Comparison of ENCODE assay signal across 22 cellular contexts in the genomic region with DNA sequence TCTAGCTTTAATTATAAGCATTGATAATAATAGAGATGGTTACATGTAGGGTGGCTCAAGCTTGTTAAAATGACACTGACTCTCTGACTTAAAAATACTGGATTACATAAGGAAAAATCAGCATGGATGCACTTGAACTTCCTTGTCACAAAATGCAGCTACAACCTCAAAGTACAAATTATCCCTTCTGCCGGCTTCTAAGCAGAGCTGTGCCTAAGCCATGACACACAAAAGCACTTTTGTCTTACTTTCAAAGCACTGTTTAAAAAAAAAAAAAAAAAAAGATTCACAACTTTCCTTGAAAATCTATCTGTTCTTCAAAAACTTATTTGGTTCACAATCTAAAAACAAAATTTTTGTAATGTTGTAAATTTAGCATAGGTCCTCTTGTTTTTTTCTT.
"Had no signal": no experiment of that assay in that cellular context is flagged by ENCODE, and none has a peak within 500 bp of the region (broad histone marks: within the 10 kb centered on the region; RNA-seq: fewer than 3 reads in every experiment).

No MANE protein-coding gene starts in this region.

- DNase-seq: activated CD4-positive, alpha-beta T cell treated with anti-CD3 and anti-CD28 coated beads for 36 hours; activated CD4-positive, CD25-positive, alpha-beta regulatory T cell; activated CD8-positive, alpha-beta memory T cell treated with anti-CD3 and anti-CD28 coated beads, Interleukin-2, amount 10 ng/mL, durations not matched to agents 7 days and 5 days; activated CD8-positive, alpha-beta T cell treated with anti-CD3 and anti-CD28 coated beads, Interleukin-2, amount 10 ng/mL, durations not matched to agents 7 days and 5 days; activated naive CD8-positive, alpha-beta T cell treated with anti-CD3 and anti-CD28 coated beads, Interleukin-2, amount 50 U/mL, for 24 hours; activated T-cell treated with anti-CD3 and anti-CD28 coated beads, Interleukin-2, amount 50 U/mL, for 48 hours; amygdala; central memory CD4-positive, alpha-beta T cell; dermis blood vessel endothelial cell; effector CD4-positive, alpha-beta T cell; heart left ventricle; immature natural killer cell; naive thymus-derived CD8-positive, alpha-beta T cell; posterior cingulate gyrus; right lobe of liver; stimulated activated CD4-positive, alpha-beta T cell treated with anti-CD3 and anti-CD28 coated beads, Interleukin-12 subunit alpha, Interleukin-12 subunit beta, amount 100 ng/mL, for 4 hours; stimulated activated CD4-positive, alpha-beta T cell treated with anti-CD3 and anti-CD28 coated beads, Interleukin-4, amount 100 ng/mL, for 24 hours; uterus had no signal

- H3K9me3 ChIP-seq: breast epithelium, heart left ventricle, right lobe of liver, uterus had no signal

- H3K4me1 ChIP-seq: breast epithelium, uterus had no signal

- H3K36me3 ChIP-seq: breast epithelium, heart left ventricle, right lobe of liver, uterus had no signal

- FAIRE-seq: colon had no signal

- ATAC-seq: activated CD4-positive, alpha-beta T cell treated with anti-CD3 and anti-CD28 coated beads for 36 hours; activated CD8-positive, alpha-beta memory T cell treated with anti-CD3 and anti-CD28 coated beads, Interleukin-2, amount 10 ng/mL, durations not matched to agents 7 days and 5 days; activated CD8-positive, alpha-beta T cell treated with anti-CD3 and anti-CD28 coated beads, Interleukin-2, amount 10 ng/mL, durations not matched to agents 7 days and 5 days; activated naive CD8-positive, alpha-beta T cell treated with anti-CD3 and anti-CD28 coated beads, Interleukin-2, amount 50 U/mL, for 24 hours; heart left ventricle; naive thymus-derived CD8-positive, alpha-beta T cell; right lobe of liver; stimulated activated effector memory CD8-positive, alpha-beta T cell treated with anti-CD3 and anti-CD28 coated beads, Interleukin-12 subunit alpha, Interleukin-12 subunit beta, amount 100 ng/mL, for 72 hours had no signal

- H3K27me3 ChIP-seq: breast epithelium, heart left ventricle, right lobe of liver, uterus had no signal

- H3K27ac ChIP-seq: breast epithelium, heart left ventricle, right lobe of liver, skin epidermis, uterus had no signal

- H3K4me3 ChIP-seq: breast epithelium, heart left ventricle, right lobe of liver, skin epidermis, uterus had no signal
